8 cellular contexts compared by ENCODE assay signal in the genomic region with DNA sequence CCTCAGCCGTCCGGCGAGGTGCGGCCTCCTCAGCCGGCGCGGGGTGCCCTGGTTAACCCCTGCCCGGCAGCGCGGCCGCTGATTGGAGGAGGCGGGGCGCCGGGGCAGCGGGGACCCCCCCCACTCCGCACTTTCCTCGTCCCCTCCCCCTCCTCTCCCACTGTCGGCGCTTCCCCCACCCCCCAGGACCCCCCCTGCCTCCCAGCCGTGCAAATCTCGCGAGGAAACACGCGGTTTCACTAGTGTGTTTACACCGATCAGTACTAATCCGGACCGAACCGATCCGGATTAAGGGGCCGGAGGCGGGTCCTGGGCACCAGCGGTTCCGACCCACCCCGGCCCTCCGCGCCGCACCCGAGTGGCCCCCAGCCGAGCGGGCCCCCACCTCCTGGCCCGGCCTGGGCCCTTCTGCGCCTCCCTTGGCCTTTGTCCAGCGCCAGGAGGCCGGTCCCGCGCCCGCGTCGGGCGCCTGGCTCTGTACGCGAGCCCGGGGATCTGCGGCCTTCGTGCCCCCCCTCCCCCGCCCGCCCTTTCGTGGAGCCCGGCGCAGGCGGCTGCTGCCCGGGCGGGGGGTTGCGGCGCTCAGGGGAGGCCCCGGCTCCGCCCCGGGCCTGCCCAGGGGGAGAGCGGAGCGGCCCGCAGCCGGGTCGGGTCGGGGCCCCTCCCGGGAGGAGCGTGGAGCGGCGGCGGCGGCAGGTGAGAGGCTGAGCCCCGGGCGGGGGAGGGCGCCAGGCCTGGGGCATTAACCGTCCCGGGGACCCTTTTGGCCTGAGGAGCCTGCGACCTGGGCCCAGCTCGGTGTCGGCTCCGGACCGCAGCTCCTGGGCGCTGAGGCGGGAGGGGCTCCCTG. TPM values are rescaled to one million over a fixed set of nuclear protein-coding genes. Genes with fewer than 3 reads are reported as not detected.
A peak's percentile ranks its signal among the peaks of the same experiment; 100 is the strongest.
DNase-seq lines count a peak whose midpoint lies in the region; ATAC-seq and TF ChIP-seq lines count a peak whose summit lies in the region.
"Not testable (repeated sequence)": the region's sequence is repeated elsewhere in the genome, so short reads cannot be mapped to it uniquely, and the experiment has no call there.

No MANE protein-coding gene starts in this region.

- DNase-seq in AG09309 (ENCODE audit: low read depth): peak; percentile 18
- peak; percentile 86 for DNase-seq in GM19238 (ENCODE audit: insufficient read length, low spot score)
- peak; percentile 18 to 77 for DNase-seq in NCI-H446 (lab: John Stamatoyannopoulos, UW)
- DNase-seq in activated CD4-positive, alpha-beta T cell treated with anti-CD3 and anti-CD28 coated beads for 1 hour: peak; percentile 70
- peak; percentile 84 for DNase-seq in cerebellum (ENCODE audit: low spot score)
- not testable (repeated sequence) for DNase-seq in kidney epithelial cell (ENCODE audit: low read depth)
- DNase-seq in stimulated activated CD4-positive, alpha-beta T cell treated with anti-CD3 and anti-CD28 coated beads, Interleukin-15, amount 100 ng/mL, for 1 hour (ENCODE audit: low read depth in 1 of 2, low spot score in 1 of 2): peak; percentile 56 to 68

- not testable (repeated sequence) for H3K36me3 ChIP-seq in kidney epithelial cell (ENCODE audit: control insufficient read depth, insufficient read depth, low read length)

- ATAC-seq in HG03354 (IDR thresholded peaks at IDR 0.05; ENCODE audit: poor library complexity, severe bottlenecking, unreplicated experiment): peak; percentile 73

- TF ChIP-seq CTCF in AG09309 (IDR thresholded peaks at IDR 0.05; ENCODE audit: control insufficient read depth, insufficient read depth, low read depth, low read length, missing control alignments); kidney epithelial cell (IDR thresholded peaks at IDR 0.05; ENCODE audit: insufficient read depth, low read length, poor library complexity, severe bottlenecking): not testable (repeated sequence)

- peak overlapping the region; percentile 64 for H3K4me3 ChIP-seq in AG09309 (ENCODE audit: control insufficient read depth, low read depth, low read length)
- H3K4me3 ChIP-seq in kidney epithelial cell (ENCODE audit: low read depth, low read length): peak overlapping the region; percentile 65

- H3K27me3 ChIP-seq in kidney epithelial cell (ENCODE audit: control insufficient read depth, insufficient read depth, low read length): not testable (repeated sequence)

RNA-seq across cellular contexts. Expression of a gene that starts 54.8 kb away (rescaled TPM):
- total RNA-seq in cerebellum: 38.0 TPM
- total RNA-seq in kidney epithelial cell: 40.0 and 47.5 TPM in 2 replicates
